8 cellular contexts compared by ENCODE assay signal in the genomic region with DNA sequence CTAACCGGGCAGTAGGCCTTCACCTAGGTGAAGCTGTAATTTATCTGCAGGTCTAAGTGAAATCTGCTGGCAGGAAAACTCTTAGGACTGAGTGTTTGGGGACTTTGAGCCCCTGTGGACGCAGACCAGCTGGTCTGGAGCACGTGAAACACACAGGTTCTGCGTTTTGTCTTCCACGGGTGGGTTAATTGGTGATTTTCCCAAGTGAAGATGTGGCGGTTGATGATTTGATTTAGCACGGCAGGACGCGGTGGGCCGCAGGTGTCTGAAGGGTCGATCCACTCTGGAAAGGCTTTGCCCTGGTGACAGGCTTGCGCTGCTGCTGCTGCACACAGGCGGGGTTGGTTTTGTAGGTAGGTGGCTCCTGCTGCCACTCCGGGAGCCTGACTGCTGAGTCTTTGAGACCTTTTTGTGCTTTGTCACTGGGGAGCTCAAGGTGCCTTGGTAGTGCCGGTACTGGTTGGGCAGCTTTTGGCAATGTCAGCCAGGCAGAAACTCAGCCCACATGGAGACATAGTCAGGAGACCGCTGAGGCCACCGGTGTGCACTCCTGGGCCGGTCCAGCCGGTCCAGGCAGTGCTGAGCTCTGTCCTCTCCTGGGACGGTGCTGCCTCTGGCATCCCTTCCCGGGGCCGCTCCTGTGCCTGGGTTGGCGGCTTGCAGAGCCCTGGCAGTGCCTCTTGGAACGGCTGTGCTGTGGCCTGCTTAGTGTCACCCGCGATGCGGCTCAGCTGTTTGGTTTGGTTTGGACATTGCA. TPM values are rescaled to one million over a fixed set of nuclear protein-coding genes. Genes with fewer than 3 reads are reported as not detected.
DNase-seq lines count a peak whose midpoint lies in the region; ATAC-seq and TF ChIP-seq lines count a peak whose summit lies in the region.

No MANE protein-coding gene starts in this region.

- DNase-seq in A673 (ENCODE audit: low spot score): no peak
- peak; percentile 44 for DNase-seq in RWPE1 (ENCODE audit: low spot score)
- peak; percentile 65 for DNase-seq in fibroblast of the aortic adventitia (ENCODE audit: low read depth)
- no peak for DNase-seq in GM20000 (ENCODE audit: low spot score)
- DNase-seq in stimulated activated naive CD8-positive, alpha-beta T cell treated with anti-CD3 and anti-CD28 coated beads, Interleukin-15, Interleukin-2, amounts not matched to agents 100 U/mL and 50 U/mL, for 24 hours: no peak
- no peak for DNase-seq in activated CD4-positive, alpha-beta memory T cell treated with anti-CD3 and anti-CD28 coated beads for 36 hours

- no peaks in the 10 kb centered on the region for H3K9me3 Mint-ChIP-seq in activated CD4-positive, alpha-beta memory T cell treated with anti-CD3 and anti-CD28 coated beads for 36 hours

- no peaks in the 10 kb centered on the region for H3K36me3 Mint-ChIP-seq in activated CD4-positive, alpha-beta memory T cell treated with anti-CD3 and anti-CD28 coated beads for 36 hours

- POLR2A ChIA-PET in A673 (lab: Charles Lee; ENCODE audit: low non-redundant PET): no interaction called here
- POLR2A ChIA-PET in RWPE1 (lab: Yijun Ruan, JAX; ENCODE audit: low non-redundant PET): interaction anchor here (0.6 to 1.5 kb wide), 3 partner anchors 27 to 364 kb away, joined by 3 to 5 read pairs (median 3); no protein-coding TSS in a partner anchor
- POLR2A ChIA-PET in activated CD4-positive, alpha-beta memory T cell treated with anti-CD3 and anti-CD28 coated beads for 36 hours (lab: Charles Lee): no interaction called here

- peak overlapping the region; percentile 80 for H3K9ac ChIP-seq in neural cell (ENCODE audit: low read length)

- H3K9me3 ChIP-seq in A673 (ENCODE audit: low read depth, low read length, poor library complexity, severe bottlenecking) (no peaks in the 10 kb centered on the region), neural cell (ENCODE audit: low read length) (no peaks in the 10 kb centered on the region)

- H3K4me2 ChIP-seq in neural cell (ENCODE audit: low read length): peak overlapping the region; percentile 44

- H2AFZ ChIP-seq in neural cell (ENCODE audit: low read depth, low read length): no peak overlapping the region

- H3K27me3 ChIP-seq in A673 (replicated peaks; ENCODE audit: insufficient read depth, low read depth, low read length, poor library complexity) (no peaks in the 10 kb centered on the region), neural cell (ENCODE audit: insufficient read depth, low read depth, low read length) (no peaks in the 10 kb centered on the region)

- intact Hi-C loops in A673 (cut with micrococcal nuclease; ENCODE audit: unreplicated experiment): loop anchor here (5.0 kb wide), 1 partner anchor 60 kb away; no protein-coding TSS in a partner anchor
- intact Hi-C loops in activated CD4-positive, alpha-beta memory T cell treated with anti-CD3 and anti-CD28 coated beads for 36 hours (cut with micrococcal nuclease): loop anchor here (10.0 kb wide), 1 partner anchor 188 kb away; a partner anchor contains a TSS

- H3K4me3 ChIP-seq in A673 (ENCODE audit: low read depth, low read length, poor library complexity, severe bottlenecking) (no peak overlapping the region), fibroblast of the aortic adventitia (ENCODE audit: low read depth, low read length) (peak overlapping the region; percentile 73), neural cell (ENCODE audit: low read length) (peak overlapping the region; percentile 84)

- no peak for TF ChIP-seq RAD21 in neural cell (conservative IDR thresholded peaks at IDR 0.05)

- peaks cover 79% of the 10 kb centered on the region for H3K79me2 ChIP-seq in neural cell (replicated peaks; ENCODE audit: insufficient read depth, low read length)

- H3K27ac ChIP-seq in A673 (ENCODE audit: low read depth, low read length, poor library complexity, severe bottlenecking): peak overlapping the region; percentile 23
- H3K27ac ChIP-seq in RWPE1: peak overlapping the region; percentile 98
- no peak overlapping the region for H3K27ac ChIP-seq in neural cell (ENCODE audit: low read length)

- no peak overlapping the region for H3K27ac Mint-ChIP-seq in activated CD4-positive, alpha-beta memory T cell treated with anti-CD3 and anti-CD28 coated beads for 36 hours

- TF ChIP-seq CTCF in A673 (conservative IDR thresholded peaks at IDR 0.05; ENCODE audit: low read depth, low read length): no peak
- no peak for TF ChIP-seq CTCF in RWPE1 (conservative IDR thresholded peaks at IDR 0.05; ENCODE audit: low read depth)
- TF ChIP-seq CTCF in fibroblast of the aortic adventitia (IDR thresholded peaks at IDR 0.05; ENCODE audit: insufficient read depth, low read length): no peak
- no peak for TF ChIP-seq CTCF in neural cell (IDR thresholded peaks at IDR 0.05; ENCODE audit: poor library complexity, severe bottlenecking)
- TF ChIP-seq CTCF in GM20000 (IDR thresholded peaks at IDR 0.05; ENCODE audit: extremely low read depth, missing control alignments): no peak

- peaks cover 13% of the 10 kb centered on the region for H3K27me3 Mint-ChIP-seq in activated CD4-positive, alpha-beta memory T cell treated with anti-CD3 and anti-CD28 coated beads for 36 hours

- TF ChIP-seq EP300 in neural cell (conservative IDR thresholded peaks at IDR 0.05; ENCODE audit: poor library complexity, severe bottlenecking): no peak

- CTCF ChIA-PET in A673 (lab: Charles Lee): no interaction called here
- CTCF ChIA-PET in RWPE1 (lab: Yijun Ruan, JAX): interaction anchor here (0.7 to 2.1 kb wide), 5 partner anchors 14 to 79 kb away, joined by 3 to 9 read pairs (median 5); no protein-coding TSS in a partner anchor
- CTCF ChIA-PET in activated CD4-positive, alpha-beta memory T cell treated with anti-CD3 and anti-CD28 coated beads for 36 hours (lab: Charles Lee): interaction anchor here (0.6 to 4.7 kb wide), 3 partner anchors 13 to 64 kb away, joined by 3 to 19 read pairs (median 5); no protein-coding TSS in a partner anchor

- peaks cover 42% of the 10 kb centered on the region for H3K4me1 ChIP-seq in A673 (ENCODE audit: insufficient read depth, low read length, poor library complexity, severe bottlenecking)

- no TSS peak for BruUV-seq in A673 (replicated peaks; lab: Mats Ljungman, UMichigan)

- no peak for ATAC-seq in HG03108 (IDR thresholded peaks at IDR 0.05; ENCODE audit: unreplicated experiment)
- no peak for ATAC-seq in stimulated activated naive CD8-positive, alpha-beta T cell treated with anti-CD3 and anti-CD28 coated beads, Interleukin-15, Interleukin-2, amounts not matched to agents 100 U/mL and 50 U/mL, for 24 hours

- no peaks in the 10 kb centered on the region for H3K9me2 ChIP-seq in neural cell (ENCODE audit: insufficient read depth, low read length)

- peaks cover 10% of the 10 kb centered on the region for H3K4me1 Mint-ChIP-seq in activated CD4-positive, alpha-beta memory T cell treated with anti-CD3 and anti-CD28 coated beads for 36 hours (ENCODE audit: low read depth)

- H3K36me3 ChIP-seq in A673 (ENCODE audit: insufficient read depth, low read length, poor library complexity, severe bottlenecking): no peaks in the 10 kb centered on the region
- no peaks in the 10 kb centered on the region for H3K36me3 ChIP-seq in neural cell (ENCODE audit: insufficient read depth, low read length)

- H3K4me3 Mint-ChIP-seq in activated CD4-positive, alpha-beta memory T cell treated with anti-CD3 and anti-CD28 coated beads for 36 hours: no peak overlapping the region

- no peaks in the 10 kb centered on the region for H3F3A ChIP-seq in neural cell (ENCODE audit: insufficient read depth, low read length, poor library complexity, severe bottlenecking)

- no peaks in the 10 kb centered on the region for H4K20me1 ChIP-seq in neural cell (ENCODE audit: insufficient read depth)

TF ChIP-seq in neural cell, 6 proteins besides CTCF, POLR2A, EP300 and RAD21:
- TF ChIP-seq SMC3 (conservative IDR thresholded peaks at IDR 0.05; ENCODE audit: poor library complexity) (no peak), MXI1 (conservative IDR thresholded peaks at IDR 0.05; ENCODE audit: poor library complexity, severe bottlenecking) (no peak), EZH2 (IDR thresholded peaks at IDR 0.05; ENCODE audit: borderline replicate concordance, insufficient read depth, low read length, poor library complexity, severe bottlenecking) (no peak), POLR2AphosphoS5 (IDR thresholded peaks at IDR 0.05) (no peak), TAF1 (IDR thresholded peaks at IDR 0.05; ENCODE audit: low read depth) (no peak)
- TF ChIP-seq, protein P1, sequence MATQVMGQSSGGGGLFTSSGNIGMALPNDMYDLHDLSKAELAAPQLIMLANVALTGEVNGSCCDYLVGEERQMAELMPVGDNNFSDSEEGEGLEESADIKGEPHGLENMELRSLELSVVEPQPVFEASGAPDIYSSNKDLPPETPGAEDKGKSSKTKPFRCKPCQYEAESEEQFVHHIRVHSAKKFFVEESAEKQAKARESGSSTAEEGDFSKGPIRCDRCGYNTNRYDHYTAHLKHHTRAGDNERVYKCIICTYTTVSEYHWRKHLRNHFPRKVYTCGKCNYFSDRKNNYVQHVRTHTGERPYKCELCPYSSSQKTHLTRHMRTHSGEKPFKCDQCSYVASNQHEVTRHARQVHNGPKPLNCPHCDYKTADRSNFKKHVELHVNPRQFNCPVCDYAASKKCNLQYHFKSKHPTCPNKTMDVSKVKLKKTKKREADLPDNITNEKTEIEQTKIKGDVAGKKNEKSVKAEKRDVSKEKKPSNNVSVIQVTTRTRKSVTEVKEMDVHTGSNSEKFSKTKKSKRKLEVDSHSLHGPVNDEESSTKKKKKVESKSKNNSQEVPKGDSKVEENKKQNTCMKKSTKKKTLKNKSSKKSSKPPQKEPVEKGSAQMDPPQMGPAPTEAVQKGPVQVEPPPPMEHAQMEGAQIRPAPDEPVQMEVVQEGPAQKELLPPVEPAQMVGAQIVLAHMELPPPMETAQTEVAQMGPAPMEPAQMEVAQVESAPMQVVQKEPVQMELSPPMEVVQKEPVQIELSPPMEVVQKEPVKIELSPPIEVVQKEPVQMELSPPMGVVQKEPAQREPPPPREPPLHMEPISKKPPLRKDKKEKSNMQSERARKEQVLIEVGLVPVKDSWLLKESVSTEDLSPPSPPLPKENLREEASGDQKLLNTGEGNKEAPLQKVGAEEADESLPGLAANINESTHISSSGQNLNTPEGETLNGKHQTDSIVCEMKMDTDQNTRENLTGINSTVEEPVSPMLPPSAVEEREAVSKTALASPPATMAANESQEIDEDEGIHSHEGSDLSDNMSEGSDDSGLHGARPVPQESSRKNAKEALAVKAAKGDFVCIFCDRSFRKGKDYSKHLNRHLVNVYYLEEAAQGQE (IDR thresholded peaks at IDR 0.05; ENCODE audit: borderline replicate concordance): no peak

RNA-seq across cellular contexts. Expression of a gene that starts 2.3 kb away (rescaled TPM):
- total RNA-seq in A673 (2021): 51.6 and 54.9 TPM in 2 replicates
- total RNA-seq in fibroblast of the aortic adventitia (ENCODE audit: low replicate concordance): 24.3 and 27.5 TPM in 2 replicates
- polyA plus RNA-seq in neural cell: 17.5 and 37.9 TPM in 2 replicates
- polyA minus RNA-seq in neural cell: 17.5 and 17.8 TPM in 2 replicates
- total RNA-seq in activated CD4-positive, alpha-beta memory T cell treated with anti-CD3 and anti-CD28 coated beads for 36 hours: 1 to 10 TPM; 3.3 to 3.6 TPM

RNA-seq across cellular contexts. Expression of a gene that starts 45.6 kb away (rescaled TPM):
- total RNA-seq in A673 (2021) (18.7 and 21.3 TPM in 2 replicates), fibroblast of the aortic adventitia (ENCODE audit: low replicate concordance) (17.4 TPM in 2 replicates)
- polyA plus RNA-seq in neural cell: 32.8 and 35.1 TPM in 2 replicates
- 32.0 and 34.6 TPM in 2 replicates for polyA minus RNA-seq in neural cell
- 10 to 100 TPM; 17.1 to 17.3 TPM for total RNA-seq in activated CD4-positive, alpha-beta memory T cell treated with anti-CD3 and anti-CD28 coated beads for 36 hours

Comparison
In these comparisons a context has a peak if more than half of its experiments do, and no peak if none do; other contexts are left out.
1. DNase-seq: peak in RWPE1 (single experiment) and fibroblast of the aortic adventitia (single experiment); none in A673 (single experiment), GM20000 (single experiment), stimulated activated naive CD8-positive, alpha-beta T cell treated with anti-CD3 and anti-CD28 coated beads, Interleukin-15, Interleukin-2, amounts not matched to agents 100 U/mL and 50 U/mL, for 24 hours (single experiment) and activated CD4-positive, alpha-beta memory T cell treated with anti-CD3 and anti-CD28 coated beads for 36 hours (single experiment).